ENCODE assay signal across 1 cellular context in the genomic region with DNA sequence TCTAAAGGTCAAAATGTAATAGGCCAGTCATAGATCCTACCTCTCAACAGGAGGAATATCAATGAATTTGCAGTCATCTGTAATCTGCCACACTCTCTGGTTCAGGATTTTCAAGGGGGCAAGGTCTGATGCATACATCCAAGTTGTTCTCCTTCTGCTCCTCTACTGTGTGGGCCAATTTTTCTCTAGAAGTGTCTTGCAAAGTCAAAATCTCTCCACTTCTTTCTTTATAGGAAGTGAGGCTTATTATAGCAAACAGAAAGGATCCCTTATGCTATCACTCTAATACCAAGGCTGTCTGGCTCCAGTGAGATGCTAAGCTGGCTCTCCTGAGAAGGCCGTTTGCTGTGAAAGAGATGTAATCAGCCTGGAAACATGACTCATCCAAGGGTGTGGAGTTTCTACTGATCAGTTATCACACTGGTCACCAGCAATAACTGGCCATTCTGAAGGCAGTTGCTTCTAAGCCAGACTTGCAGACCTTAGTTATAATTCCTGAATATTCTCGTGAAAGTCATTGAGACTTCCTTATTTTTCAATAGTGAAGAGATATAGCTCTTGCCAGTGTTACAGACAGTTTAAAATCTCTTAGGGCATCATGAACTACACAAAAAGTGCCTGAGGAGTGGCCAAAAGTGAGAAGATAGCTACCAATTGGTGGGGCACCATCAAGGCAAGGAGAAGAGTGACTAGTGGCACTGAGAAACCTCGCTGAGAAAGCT.
TF ChIP-seq lines count a peak whose summit lies in the region.

No MANE protein-coding gene starts in this region.

TF ChIP-seq in HepG2, 621 proteins besides CTCF, POLR2A, EP300 and RAD21:
- TF ChIP-seq HDAC6 (IDR thresholded peaks at IDR 0.05; ENCODE audit: low read depth, low read length): no peak
- no peak for TF ChIP-seq ONECUT2 (CRISPR knock-in tag; IDR thresholded peaks at IDR 0.05)
- no peak for TF ChIP-seq MXD4 (CRISPR knock-in tag; IDR thresholded peaks at IDR 0.05)
- TF ChIP-seq DZIP1 (CRISPR knock-in tag; IDR thresholded peaks at IDR 0.05): no peak
